In genomic region chr1:158371188-158371953, GRCh38 we compare ENCODE assay signal across 13 cellular contexts. TPM values are rescaled to one million over a fixed set of nuclear protein-coding genes. Genes with fewer than 3 reads are reported as not detected.
DNase-seq lines count a peak whose midpoint lies in the region; ATAC-seq and TF ChIP-seq lines count a peak whose summit lies in the region.
"Had no signal": no experiment of that assay in that cellular context is flagged by ENCODE, and none has a peak within 500 bp of the region (broad histone marks: within the 10 kb centered on the region; RNA-seq: fewer than 3 reads in every experiment).

No MANE protein-coding gene starts in this region.

- no peak for TF ChIP-seq POLR2A in heart left ventricle (IDR thresholded peaks at IDR 0.05)

- WGBS in heart left ventricle, 4 donors: 60 to 70% (median 63%) methylated on average over 6 of the region's 6 CpGs

- ATAC-seq in GM19324 (IDR thresholded peaks at IDR 0.05; ENCODE audit: low FRiP score, unreplicated experiment) (peak; percentile 59), HG02970 (IDR thresholded peaks at IDR 0.05; ENCODE audit: low FRiP score, unreplicated experiment) (peak; percentile 97), heart left ventricle (no peak)
- ATAC-seq: sciatic nerve had no signal

- no peaks in the 10 kb centered on the region for H3K36me3 Mint-ChIP-seq in activated naive CD8-positive, alpha-beta T cell treated with anti-CD3 and anti-CD28 coated beads for 36 hours
- H3K36me3 Mint-ChIP-seq: CD8-positive, alpha-beta memory T cell had no signal

- peaks cover 0 to 24% (median 11%) of the 10 kb centered on the region in 12 donors for H3K9me3 ChIP-seq in heart left ventricle

- H3K27me3 ChIP-seq in heart left ventricle: no peaks in the 10 kb centered on the region

- H3K4me3 ChIP-seq in heart left ventricle: no peak overlapping the region

- peaks cover 10% of the 10 kb centered on the region for H3K4me1 Mint-ChIP-seq in activated naive CD8-positive, alpha-beta T cell treated with anti-CD3 and anti-CD28 coated beads for 36 hours

- H3K27me3 Mint-ChIP-seq in activated naive CD8-positive, alpha-beta T cell treated with anti-CD3 and anti-CD28 coated beads for 36 hours: peaks cover 45% of the 10 kb centered on the region

- H3K9me3 Mint-ChIP-seq in activated naive CD8-positive, alpha-beta T cell treated with anti-CD3 and anti-CD28 coated beads for 36 hours: peaks cover 12% of the 10 kb centered on the region

- H3K4me1 ChIP-seq in heart left ventricle: no peaks in the 10 kb centered on the region

- peak overlapping the region; percentile 29 for H3K27ac Mint-ChIP-seq in activated naive CD8-positive, alpha-beta T cell treated with anti-CD3 and anti-CD28 coated beads for 36 hours
- H3K27ac Mint-ChIP-seq: CD8-positive, alpha-beta memory T cell; dendritic cell treated with granulocyte-macrophage colony-stimulating factor and Interleukin-4, amounts not matched to agents 40 ng/mL and 50 ng/mL, for 4 days had no signal

- DNase-seq in GM10266 (ENCODE audit: extremely low spot score): peak; percentile 52
- DNase-seq in activated naive CD8-positive, alpha-beta T cell treated with anti-CD3 and anti-CD28 coated beads for 36 hours: peak; percentile 68
- no peak for DNase-seq in H4 (ENCODE audit: low spot score)
- no peak for DNase-seq in heart left ventricle
- DNase-seq in stimulated activated naive CD4-positive, alpha-beta T cell treated with Interleukin-2 at 50 U/mL for 16 hours (lab: John Stamatoyannopoulos, UW): no peak
- no peak for DNase-seq in SKM-1 (lab: John Stamatoyannopoulos, UW; ENCODE audit: unreplicated experiment)
- DNase-seq: CD8-positive, alpha-beta memory T cell; NCI-H510A had no signal

- intact Hi-C loops in heart left ventricle (cut with DNase I): no loop called here

- no peak overlapping the region for H3K27ac ChIP-seq in heart left ventricle

- H3K36me3 ChIP-seq in heart left ventricle: no peaks in the 10 kb centered on the region

- H3K4me3 Mint-ChIP-seq in activated naive CD8-positive, alpha-beta T cell treated with anti-CD3 and anti-CD28 coated beads for 36 hours: no peak overlapping the region
- H3K4me3 Mint-ChIP-seq: CD8-positive, alpha-beta memory T cell; dendritic cell treated with granulocyte-macrophage colony-stimulating factor and Interleukin-4, amounts not matched to agents 40 ng/mL and 50 ng/mL, for 4 days had no signal

- TF ChIP-seq CTCF in GM10266 (IDR thresholded peaks at IDR 0.05; ENCODE audit: control insufficient read depth, insufficient read depth, low read depth, missing control alignments): no peak
- no peak for TF ChIP-seq CTCF in heart left ventricle (IDR thresholded peaks at IDR 0.05)

RNA-seq across cellular contexts. Expression of gene CD1E, which starts 17.7 kb away (rescaled TPM):
- total RNA-seq in activated naive CD8-positive, alpha-beta T cell treated with anti-CD3 and anti-CD28 coated beads for 36 hours: not detected
- not detected in 2 replicates for total RNA-seq in H4 (2014; rRNA removed; shearing (Covaris generic))
- total RNA-seq in heart left ventricle: under 1 TPM in 4 of 9 donors, not detected in 5; 0.25 to 0.59 (median 0.37) TPM
- under 1 TPM in 1 of 2 donors, not detected in 1; 0.33 TPM for polyA plus RNA-seq in heart left ventricle
- total RNA-seq: activated CD8-positive, alpha-beta memory T cell treated with anti-CD3 and anti-CD28 coated beads for 36 hours; CD8-positive, alpha-beta memory T cell; sciatic nerve had no signal
- polyA plus RNA-seq: CD8-positive, alpha-beta memory T cell had no signal

RNA-seq across cellular contexts. Expression of gene OR10T2, which starts 27.9 kb away (rescaled TPM):
- not detected for total RNA-seq in activated naive CD8-positive, alpha-beta T cell treated with anti-CD3 and anti-CD28 coated beads for 36 hours
- total RNA-seq in H4 (2014; rRNA removed; shearing (Covaris generic)): not detected in 2 replicates
- total RNA-seq in heart left ventricle: not detected
- polyA plus RNA-seq in heart left ventricle: not detected
- total RNA-seq: activated CD8-positive, alpha-beta memory T cell treated with anti-CD3 and anti-CD28 coated beads for 36 hours; CD8-positive, alpha-beta memory T cell; sciatic nerve had no signal
- polyA plus RNA-seq: CD8-positive, alpha-beta memory T cell had no signal

RNA-seq across cellular contexts. Expression of gene CD1B, which starts 40.0 kb away (rescaled TPM):
- not detected for total RNA-seq in activated naive CD8-positive, alpha-beta T cell treated with anti-CD3 and anti-CD28 coated beads for 36 hours
- total RNA-seq in H4 (2014; rRNA removed; shearing (Covaris generic)): not detected in 2 replicates
- total RNA-seq in heart left ventricle: under 1 TPM in 1 of 9 donors, not detected in 8; 0.29 TPM
- polyA plus RNA-seq in heart left ventricle: not detected
- total RNA-seq: activated CD8-positive, alpha-beta memory T cell treated with anti-CD3 and anti-CD28 coated beads for 36 hours; CD8-positive, alpha-beta memory T cell; sciatic nerve had no signal
- polyA plus RNA-seq: CD8-positive, alpha-beta memory T cell had no signal

RNA-seq across cellular contexts. Expression of gene OR10K2, which starts 54.7 kb away (rescaled TPM):
- not detected for total RNA-seq in activated naive CD8-positive, alpha-beta T cell treated with anti-CD3 and anti-CD28 coated beads for 36 hours
- total RNA-seq in H4 (2014; rRNA removed; shearing (Covaris generic)): not detected in 2 replicates
- total RNA-seq in heart left ventricle: not detected
- polyA plus RNA-seq in heart left ventricle: not detected
- total RNA-seq: activated CD8-positive, alpha-beta memory T cell treated with anti-CD3 and anti-CD28 coated beads for 36 hours; CD8-positive, alpha-beta memory T cell; sciatic nerve had no signal
- polyA plus RNA-seq: CD8-positive, alpha-beta memory T cell had no signal

Comparison
In these comparisons a context has a peak if more than half of its experiments do, and no peak if none do; other contexts are left out.
1. DNase-seq: peak in GM10266 (single experiment) and activated naive CD8-positive, alpha-beta T cell treated with anti-CD3 and anti-CD28 coated beads for 36 hours (single experiment); none in H4 (single experiment), heart left ventricle (0 of 5), stimulated activated naive CD4-positive, alpha-beta T cell treated with Interleukin-2 at 50 U/mL for 16 hours (single experiment) and SKM-1 (single experiment).
2. ATAC-seq: peak in GM19324 (single experiment) and HG02970 (single experiment); none in heart left ventricle (0 of 4).